8 cellular contexts compared by ENCODE assay signal in genomic region chr5:170338933-170339779, GRCh38. TPM values are rescaled to one million over a fixed set of nuclear protein-coding genes. Genes with fewer than 3 reads are reported as not detected.
A peak's percentile ranks its signal among the peaks of the same experiment; 100 is the strongest.
DNase-seq lines count a peak whose midpoint lies in the region; ATAC-seq and TF ChIP-seq lines count a peak whose summit lies in the region.

No MANE protein-coding gene starts in this region.

- no peaks in the 10 kb centered on the region for H4K20me1 ChIP-seq in DOHH2 (ENCODE audit: control insufficient read depth, insufficient read depth, low read depth, low read length)

- H3K27me3 ChIP-seq in DOHH2 (ENCODE audit: control insufficient read depth, low read length) (peaks cover 4% of the 10 kb centered on the region; the same call in 1 of the 2 replicates), aorta (ENCODE audit: control insufficient read depth in 1 of 2, insufficient read depth in 2 of 2, low read length in 1 of 2) (no peaks in the 10 kb centered on the region)

- CTCF ChIA-PET in activated CD8-positive, alpha-beta T cell treated with anti-CD3 and anti-CD28 coated beads for 36 hours (lab: Charles Lee), result interaction anchor here (0.6 to 7.6 kb wide), 33 partner anchors 9 to 238 kb away, joined by 3 to 228 read pairs (median 5); partner anchors contain the start of genes C5orf58 and LCP2

- H3K9me3 ChIP-seq in DOHH2 (ENCODE audit: control insufficient read depth, insufficient read depth, low read length) (peaks cover 3% of the 10 kb centered on the region; the same call in 1 of the 2 replicates), aorta (ENCODE audit: control insufficient read depth, low read length) (no peaks in the 10 kb centered on the region)

- peak overlapping the region; percentile 75 for H3K27ac Mint-ChIP-seq in activated CD8-positive, alpha-beta T cell treated with anti-CD3 and anti-CD28 coated beads for 36 hours

- H3K36me3 Mint-ChIP-seq in activated CD8-positive, alpha-beta T cell treated with anti-CD3 and anti-CD28 coated beads for 36 hours (ENCODE audit: low read depth), result no peaks in the 10 kb centered on the region

- no peaks in the 10 kb centered on the region for H3K9me2 ChIP-seq in DOHH2 (replicated peaks; ENCODE audit: control insufficient read depth, low read length)

- peak; percentile 12 for DNase-seq in KG1 (lab: John Stamatoyannopoulos, UW)
- peak; percentile 79 for DNase-seq in activated CD8-positive, alpha-beta T cell treated with anti-CD3 and anti-CD28 coated beads for 36 hours
- DNase-seq in Right ventricle myocardium inferior (ENCODE audit: missing footprints), result no peak
- DNase-seq in stimulated activated CD8-positive, alpha-beta memory T cell treated with anti-CD3 and anti-CD28 coated beads, Interleukin-15, amount 100 ng/mL, for 4 hours (ENCODE audit: low read depth in 2 of 2), result peak; percentile 40 to 54
- DNase-seq in aorta, result no peak
- DNase-seq in NCI-H2196 treated with DMSO at 0.1 percent for 48 hours (lab: John Stamatoyannopoulos, UW; ENCODE audit: unreplicated experiment), result no peak

- H3F3A ChIP-seq in DOHH2 (ENCODE audit: control insufficient read depth, insufficient read depth), result no peaks in the 10 kb centered on the region

- H3K4me1 Mint-ChIP-seq in activated CD8-positive, alpha-beta T cell treated with anti-CD3 and anti-CD28 coated beads for 36 hours (ENCODE audit: low read depth), result peaks cover 39% of the 10 kb centered on the region

- no peak overlapping the region for H3K4me3 Mint-ChIP-seq in activated CD8-positive, alpha-beta T cell treated with anti-CD3 and anti-CD28 coated beads for 36 hours

- POLR2A ChIA-PET in activated CD8-positive, alpha-beta T cell treated with anti-CD3 and anti-CD28 coated beads for 36 hours (lab: Charles Lee), result interaction anchor here (0.6 to 3.3 kb wide), 13 partner anchors 9 to 113 kb away, joined by 3 to 18 read pairs (median 3); partner anchors contain the start of genes C5orf58 and LCP2

- peak; percentile 71 for TF ChIP-seq CTCF in DOHH2 (IDR thresholded peaks at IDR 0.05; ENCODE audit: low read depth, low read length, poor library complexity, severe bottlenecking)
- TF ChIP-seq CTCF in activated CD8-positive, alpha-beta T cell treated with anti-CD3 and anti-CD28 coated beads for 36 hours (IDR thresholded peaks at IDR 0.05), result peak; percentile 95

- ATAC-seq in GM21529 (IDR thresholded peaks at IDR 0.05; ENCODE audit: unreplicated experiment) (peak; percentile 96), Right ventricle myocardium inferior (peak; percentile 47), aorta (ENCODE audit: low FRiP score) (no peak)
- peak; percentile 70 for ATAC-seq in activated CD8-positive, alpha-beta T cell treated with anti-CD3 and anti-CD28 coated beads for 36 hours

- no peaks in the 10 kb centered on the region for H3K36me3 ChIP-seq in DOHH2 (ENCODE audit: control insufficient read depth, low read length)
- no peaks in the 10 kb centered on the region for H3K36me3 ChIP-seq in aorta (ENCODE audit: control insufficient read depth in 1 of 2, insufficient read depth in 2 of 2, low read length in 1 of 2)

- no peaks in the 10 kb centered on the region for H3K79me2 ChIP-seq in DOHH2 (ENCODE audit: control insufficient read depth, low read length)

- H3K4me3 ChIP-seq in DOHH2 (ENCODE audit: low read length) (no peak overlapping the region), aorta (ENCODE audit: low read length in 2 of 2) (no peak overlapping the region)

- no peaks in the 10 kb centered on the region for H3K9me3 Mint-ChIP-seq in activated CD8-positive, alpha-beta T cell treated with anti-CD3 and anti-CD28 coated beads for 36 hours

- no peaks in the 10 kb centered on the region for H3K4me1 ChIP-seq in DOHH2 (ENCODE audit: control insufficient read depth, low read length)
- no peaks in the 10 kb centered on the region for H3K4me1 ChIP-seq in aorta (ENCODE audit: control insufficient read depth in 1 of 2, insufficient read depth in 2 of 2, low read length in 2 of 2)

- H3K27me3 Mint-ChIP-seq in activated CD8-positive, alpha-beta T cell treated with anti-CD3 and anti-CD28 coated beads for 36 hours, result no peaks in the 10 kb centered on the region

- no peak overlapping the region for H3K4me2 ChIP-seq in DOHH2 (ENCODE audit: low read length)

- H3K27ac ChIP-seq in DOHH2 (ENCODE audit: low read depth, low read length), result no peak overlapping the region
- H3K27ac ChIP-seq in aorta (ENCODE audit: low read depth in 1 of 2, low read length in 2 of 2), result no peak overlapping the region

- 85 to 95% methylated on average over 4 of the region's 4 CpGs for WGBS in aorta, 2 donors

- intact Hi-C loops in activated CD8-positive, alpha-beta T cell treated with anti-CD3 and anti-CD28 coated beads for 36 hours (cut with micrococcal nuclease), result loop anchor here (1.0 kb wide), 1 partner anchor 113 kb away; no protein-coding TSS in a partner anchor
- intact Hi-C loops in Right ventricle myocardium inferior (cut with DNase I) (loop anchor here (5.0 kb wide), 1 partner anchor 72 kb away; no protein-coding TSS in a partner anchor), aorta (cut with DNase I) (no loop called here)

RNA-seq across cellular contexts. Expression of gene LCP2, which starts 41.6 kb away (rescaled TPM):
- total RNA-seq in activated CD8-positive, alpha-beta T cell treated with anti-CD3 and anti-CD28 coated beads for 36 hours, result 100 to 1,000 TPM; 243 to 259 TPM
- total RNA-seq in Right ventricle myocardium inferior, result 6.7 TPM
- total RNA-seq in aorta, result 10 to 100 TPM; 25.7 to 58.8 TPM
- polyA plus RNA-seq in aorta, result 10 to 100 TPM in 1 of 2 donors, 1 to 10 TPM in 1; 2.1 to 16.9 TPM

RNA-seq across cellular contexts. Expression of gene KCNMB1, which starts 50.0 kb away (rescaled TPM):
- not detected for total RNA-seq in activated CD8-positive, alpha-beta T cell treated with anti-CD3 and anti-CD28 coated beads for 36 hours
- total RNA-seq in Right ventricle myocardium inferior (0.76 TPM), aorta (10 to 100 TPM; 30.0 to 63.3 TPM)
- 10 to 100 TPM; 19.7 to 42.8 TPM for polyA plus RNA-seq in aorta

Comparison
In these comparisons a context has a peak if more than half of its experiments do, and no peak if none do; other contexts are left out.
1. DNase-seq: peak in KG1 (single experiment), activated CD8-positive, alpha-beta T cell treated with anti-CD3 and anti-CD28 coated beads for 36 hours (single experiment) and stimulated activated CD8-positive, alpha-beta memory T cell treated with anti-CD3 and anti-CD28 coated beads, Interleukin-15, amount 100 ng/mL, for 4 hours (2 of 2); none in Right ventricle myocardium inferior (single experiment), aorta (0 of 2) and NCI-H2196 treated with DMSO at 0.1 percent for 48 hours (single experiment).
2. RNA of gene LCP2, which starts 41.6 kb away (total RNA-seq): 243 to 259 TPM in activated CD8-positive, alpha-beta T cell treated with anti-CD3 and anti-CD28 coated beads for 36 hours; 25.7 to 58.8 TPM in aorta and 6.7 TPM in Right ventricle myocardium inferior (single experiment); every median in the first group is over 4 times any median in the second.
3. RNA of gene KCNMB1, which starts 50.0 kb away (total RNA-seq): 30.0 to 63.3 TPM in aorta; 0.76 TPM in Right ventricle myocardium inferior (single experiment) and not detected in activated CD8-positive, alpha-beta T cell treated with anti-CD3 and anti-CD28 coated beads for 36 hours; every median in the first group is over 10 times any median in the second.
4. intact Hi-C loops: an anchor here in activated CD8-positive, alpha-beta T cell treated with anti-CD3 and anti-CD28 coated beads for 36 hours (1.0 kb wide) and Right ventricle myocardium inferior (5.0 kb wide); none called in aorta.